34 cellular contexts compared by ENCODE assay signal in the genomic region with DNA sequence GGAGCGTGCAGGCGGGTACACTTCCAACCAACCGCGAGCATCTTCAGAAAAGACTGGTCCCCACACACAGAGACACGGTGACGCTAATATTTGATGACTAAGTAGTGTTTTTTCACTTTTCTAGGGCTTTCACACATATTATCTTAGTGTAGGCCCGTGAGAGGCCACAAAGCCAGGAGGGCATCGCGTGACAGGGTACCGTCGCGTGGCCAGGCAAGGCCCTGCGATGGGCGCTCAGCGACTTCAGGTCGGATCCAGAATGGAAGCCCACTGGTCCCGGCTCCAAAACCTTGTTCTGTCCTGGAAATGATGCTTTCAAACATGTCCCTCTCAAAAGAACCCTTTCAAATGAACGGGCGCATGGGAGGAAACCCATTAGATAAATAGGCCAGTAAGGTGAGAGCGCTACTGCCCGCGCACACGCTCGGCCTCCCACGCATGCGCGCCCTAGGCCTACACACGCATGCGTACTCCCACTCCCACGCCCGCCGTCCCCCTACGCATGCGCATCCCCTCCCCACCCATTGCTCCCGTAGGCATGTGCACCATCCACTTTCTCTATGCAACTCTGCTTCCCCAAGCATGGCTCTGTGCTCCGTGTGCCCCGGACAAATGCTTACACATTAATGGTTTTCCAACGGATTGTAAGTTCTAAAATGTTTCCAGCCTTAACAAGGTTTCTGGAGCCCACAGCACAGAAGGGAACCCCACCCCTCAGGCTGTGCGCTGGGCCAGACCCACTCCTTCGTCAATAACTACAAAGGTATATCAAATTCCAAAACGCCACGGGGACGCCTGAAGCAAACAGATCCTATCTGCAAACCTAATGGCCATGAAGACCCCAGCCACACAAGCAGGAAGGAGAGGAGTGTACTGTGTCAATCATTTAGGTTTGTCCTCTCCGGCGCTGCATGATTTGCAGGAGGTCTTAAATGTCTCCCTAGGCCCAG.
"Had no signal": no experiment of that assay in that cellular context is flagged by ENCODE, and none has a peak within 500 bp of the region (broad histone marks: within the 10 kb centered on the region; RNA-seq: fewer than 3 reads in every experiment).

No MANE protein-coding gene starts in this region.

- H3K9me3 ChIP-seq: esophagus muscularis mucosa, gastroesophageal sphincter, heart right ventricle, lower lobe of right lung, mucosa of descending colon, ovary, thoracic aorta, transverse colon, upper lobe of right lung, uterus had no signal

- H3K27me3 Mint-ChIP-seq: memory B cell had no signal

- H3K4me3 Mint-ChIP-seq: memory B cell; mesothelial cell of epicardium; natural killer cell treated with Interleukin-12 subunit alpha and Interleukin-12 subunit beta and Interleukin-15 and Interleukin-18, amount 100 ng/mL, for 72 hours; neural crest cell; stimulated activated effector memory CD8-positive, alpha-beta T cell treated with anti-CD3 and anti-CD28 coated beads, Interleukin-12 subunit alpha, Interleukin-12 subunit beta, amount 100 ng/mL, for 72 hours had no signal

- H3K4me3 ChIP-seq: esophagus muscularis mucosa, gastroesophageal sphincter, heart right ventricle, lower lobe of right lung, mucosa of descending colon, ovary, smooth muscle cell, thoracic aorta, transverse colon, upper lobe of right lung, uterus had no signal

- H3K4me2 ChIP-seq: smooth muscle cell had no signal

- H3K27ac Mint-ChIP-seq: memory B cell; mesothelial cell of epicardium; naive B cell; natural killer cell treated with Interleukin-12 subunit alpha and Interleukin-12 subunit beta and Interleukin-15 and Interleukin-18, amount 100 ng/mL, for 72 hours; stimulated activated effector memory CD8-positive, alpha-beta T cell treated with anti-CD3 and anti-CD28 coated beads, Interleukin-12 subunit alpha, Interleukin-12 subunit beta, amount 100 ng/mL, for 72 hours had no signal

- H3K36me3 Mint-ChIP-seq: memory B cell; mesothelial cell of epicardium; naive B cell; natural killer cell treated with Interleukin-12 subunit alpha and Interleukin-12 subunit beta and Interleukin-15 and Interleukin-18, amount 100 ng/mL, for 72 hours; stimulated activated effector memory CD8-positive, alpha-beta T cell treated with anti-CD3 and anti-CD28 coated beads, Interleukin-12 subunit alpha, Interleukin-12 subunit beta, amount 100 ng/mL, for 72 hours had no signal

- H3K27ac ChIP-seq: esophagus muscularis mucosa, foreskin keratinocyte, gastroesophageal sphincter, heart right ventricle, lower lobe of right lung, ovary, thoracic aorta, transverse colon, upper lobe of right lung, uterus had no signal

- H3K4me1 Mint-ChIP-seq: memory B cell; naive B cell; stimulated activated effector memory CD8-positive, alpha-beta T cell treated with anti-CD3 and anti-CD28 coated beads, Interleukin-12 subunit alpha, Interleukin-12 subunit beta, amount 100 ng/mL, for 72 hours had no signal

- FAIRE-seq: colon, endothelial cell of umbilical vein, islet of Langerhans had no signal

- H3K27me3 ChIP-seq: esophagus muscularis mucosa, foreskin keratinocyte, gastroesophageal sphincter, heart right ventricle, ovary, transverse colon, upper lobe of right lung, uterus had no signal

- H3K9me3 Mint-ChIP-seq: memory B cell; mesothelial cell of epicardium; natural killer cell treated with Interleukin-12 subunit alpha and Interleukin-12 subunit beta and Interleukin-15 and Interleukin-18, amount 100 ng/mL, for 72 hours; neural crest cell; stimulated activated effector memory CD8-positive, alpha-beta T cell treated with anti-CD3 and anti-CD28 coated beads, Interleukin-12 subunit alpha, Interleukin-12 subunit beta, amount 100 ng/mL, for 72 hours had no signal

- H3K36me3 ChIP-seq: esophagus muscularis mucosa, gastroesophageal sphincter, heart right ventricle, lower lobe of right lung, ovary, thoracic aorta, transverse colon, upper lobe of right lung, uterus had no signal

- H3K4me1 ChIP-seq: esophagus muscularis mucosa, foreskin keratinocyte, gastroesophageal sphincter, heart right ventricle, lower lobe of right lung, transverse colon, upper lobe of right lung, uterus had no signal

- DNase-seq: central memory CD4-positive, alpha-beta T cell; dermis blood vessel endothelial cell; effector memory CD4-positive, alpha-beta T cell; foreskin keratinocyte; heart right ventricle; hippocampal formation; left cardiac atrium; left ventricle myocardium superior; lower lobe of right lung; mucosa of descending colon; naive B cell; ovary; retina; stimulated activated CD4-positive, alpha-beta T cell treated with anti-CD3 and anti-CD28 coated beads, Interleukin-12 subunit alpha, Interleukin-12 subunit beta, amount 100 ng/mL, for 4 hours; stimulated activated CD4-positive, alpha-beta T cell treated with anti-CD3 and anti-CD28 coated beads, Interleukin-1b, Interleukin-23, amount 100 ng/mL, for 48 hours; stimulated activated CD4-positive, alpha-beta T cell treated with anti-CD3 and anti-CD28 coated beads, Interleukin-4, amount 100 ng/mL, for 1 hour; stimulated activated naive CD8-positive, alpha-beta T cell treated with anti-CD3 and anti-CD28 coated beads, Interleukin-15, Interleukin-2, amounts not matched to agents 100 U/mL and 50 U/mL, for 24 hours; substantia nigra; transverse colon; upper lobe of right lung; uterus had no signal

- ATAC-seq: foreskin keratinocyte; gastroesophageal sphincter; heart right ventricle; left cardiac atrium; left ventricle myocardium superior; lower lobe of right lung; mucosa of descending colon; natural killer cell treated with Interleukin-12 subunit alpha and Interleukin-12 subunit beta and Interleukin-15 and Interleukin-18, amount 100 ng/mL, for 72 hours; sciatic nerve; stimulated activated effector memory CD8-positive, alpha-beta T cell treated with anti-CD3 and anti-CD28 coated beads, Interleukin-12 subunit alpha, Interleukin-12 subunit beta, amount 100 ng/mL, for 72 hours; stimulated activated naive CD8-positive, alpha-beta T cell treated with anti-CD3 and anti-CD28 coated beads, Interleukin-15, Interleukin-2, amounts not matched to agents 100 U/mL and 50 U/mL, for 24 hours; upper lobe of right lung had no signal
